In genomic region chr14:66923251-66923650, GRCh38 we compare ENCODE assay signal across 22 cellular contexts.
"Had no signal": no experiment of that assay in that cellular context is flagged by ENCODE, and none has a peak within 500 bp of the region (broad histone marks: within the 10 kb centered on the region; RNA-seq: fewer than 3 reads in every experiment).

No MANE protein-coding gene starts in this region.

- H3K9me3 ChIP-seq: colonic mucosa, neutrophil, testis had no signal

- H3K27me3 ChIP-seq: colonic mucosa, gastroesophageal sphincter, neutrophil, spleen, testis, tibial nerve had no signal

- DNase-seq: cerebellar nuclear complex; colonic mucosa; effector CD4-positive, alpha-beta T cell; left colon; left ventricle myocardium superior; mesendoderm; naive thymus-derived CD4-positive, alpha-beta T cell; nephron progenitor cell; posterior cingulate gyrus; spleen; stimulated activated CD4-positive, alpha-beta T cell treated with anti-CD3 and anti-CD28 coated beads, Interleukin-15, amount 100 ng/mL, for 24 hours; stimulated activated CD4-positive, alpha-beta T cell treated with anti-CD3 and anti-CD28 coated beads, Interleukin-1b, Interleukin-23, amount 100 ng/mL, for 48 hours; stimulated activated CD4-positive, alpha-beta T cell treated with anti-CD3 and anti-CD28 coated beads, Interleukin-4, amount 100 ng/mL, for 24 hours; testis had no signal

- H3K27ac ChIP-seq: colonic mucosa, gastroesophageal sphincter, neutrophil, spleen, testis, tibial nerve had no signal

- ATAC-seq: esophagus mucosa; gastroesophageal sphincter; left colon; left ventricle myocardium superior; naive thymus-derived CD4-positive, alpha-beta T cell; sciatic nerve; stimulated activated memory B cell treated with anti-CD40 and anti-IgM and Interleukin-4, amounts not matched to agents 10 μg/mL and 1 μg/mL and 100 μg/mL, for 72 hours had no signal

- H3K27me3 Mint-ChIP-seq: naive thymus-derived CD4-positive, alpha-beta T cell; stimulated activated memory B cell treated with anti-CD40 and anti-IgM and Interleukin-4, amounts not matched to agents 10 μg/mL and 1 μg/mL and 100 μg/mL, for 72 hours; stimulated activated naive CD8-positive, alpha-beta T cell treated with anti-CD3 and anti-CD28 coated beads, Interleukin-15, Interleukin-2, amounts not matched to agents 100 ng/mL and 50 ng/mL, for 24 hours had no signal

- H3K36me3 ChIP-seq: colonic mucosa, neutrophil had no signal

- H3K27ac Mint-ChIP-seq: nephron progenitor cell; stimulated activated memory B cell treated with anti-CD40 and anti-IgM and Interleukin-4, amounts not matched to agents 10 μg/mL and 1 μg/mL and 100 μg/mL, for 72 hours; stimulated activated naive CD8-positive, alpha-beta T cell treated with anti-CD3 and anti-CD28 coated beads, Interleukin-15, Interleukin-2, amounts not matched to agents 100 ng/mL and 50 ng/mL, for 24 hours had no signal

- H3K4me1 ChIP-seq: colonic mucosa, gastroesophageal sphincter, spleen, testis, tibial nerve had no signal

- H3K4me1 Mint-ChIP-seq: naive thymus-derived CD4-positive, alpha-beta T cell; nephron progenitor cell; stimulated activated memory B cell treated with anti-CD40 and anti-IgM and Interleukin-4, amounts not matched to agents 10 μg/mL and 1 μg/mL and 100 μg/mL, for 72 hours had no signal

- H3K4me3 ChIP-seq: colonic mucosa, gastroesophageal sphincter, lung, spleen, testis, tibial nerve had no signal

- H3K4me3 Mint-ChIP-seq: naive thymus-derived CD4-positive, alpha-beta T cell; nephron progenitor cell; stimulated activated memory B cell treated with anti-CD40 and anti-IgM and Interleukin-4, amounts not matched to agents 10 μg/mL and 1 μg/mL and 100 μg/mL, for 72 hours; stimulated activated naive CD8-positive, alpha-beta T cell treated with anti-CD3 and anti-CD28 coated beads, Interleukin-15, Interleukin-2, amounts not matched to agents 100 ng/mL and 50 ng/mL, for 24 hours had no signal
